Comparison of ENCODE assay signal across 19 cellular contexts in the genomic region with DNA sequence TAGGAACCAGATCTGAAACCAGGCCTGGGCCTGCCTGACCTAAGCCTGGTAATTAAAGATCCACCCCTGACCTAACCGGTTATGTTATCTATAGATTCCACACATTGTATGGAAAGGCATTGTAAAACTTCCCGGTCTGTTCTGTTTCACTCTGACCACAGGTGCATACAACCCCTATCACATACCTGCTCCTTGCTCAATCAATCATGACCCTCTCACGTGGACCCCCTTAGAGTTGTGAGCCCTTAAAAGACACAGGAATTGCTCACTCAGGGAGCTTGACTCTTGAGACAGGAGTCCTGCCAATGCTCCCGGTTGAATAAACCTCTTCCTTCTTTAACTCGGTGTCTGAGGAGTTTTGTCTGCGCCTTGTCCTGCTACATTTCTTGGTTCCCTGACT.
"Had no signal": no experiment of that assay in that cellular context is flagged by ENCODE, and none has a peak within 500 bp of the region (broad histone marks: within the 10 kb centered on the region; RNA-seq: fewer than 3 reads in every experiment).

No MANE protein-coding gene starts in this region.

- H3K9me3 ChIP-seq: gastrocnemius medialis, neutrophil, thoracic aorta, transverse colon had no signal

- H3K27me3 ChIP-seq: gastrocnemius medialis, neutrophil, sigmoid colon, stomach, transverse colon had no signal

- DNase-seq: cortex of kidney; effector memory CD4-positive, alpha-beta T cell; gastrocnemius medialis; heart right ventricle; hypothalamus; kidney glomerular epithelial cell; mammary epithelial cell; mucosa of descending colon; naive thymus-derived CD8-positive, alpha-beta T cell; sigmoid colon; stimulated activated CD4-positive, alpha-beta T cell treated with anti-CD3 and anti-CD28 coated beads, Interleukin-2, amount 100 ng/mL, for 24 hours; stimulated activated CD4-positive, alpha-beta T cell treated with anti-CD3 and anti-CD28 coated beads, Interleukin-4, amount 100 ng/mL, for 4 hours; stimulated activated naive CD4-positive, alpha-beta T cell; stomach; substantia nigra; transverse colon had no signal

- ATAC-seq: gastrocnemius medialis; heart right ventricle; mucosa of descending colon; naive thymus-derived CD8-positive, alpha-beta T cell had no signal

- H3K36me3 ChIP-seq: gastrocnemius medialis, heart right ventricle, neutrophil, sigmoid colon, stomach, thoracic aorta, transverse colon had no signal

- H3K27ac ChIP-seq: gastrocnemius medialis, heart right ventricle, neutrophil, sigmoid colon, stomach, thoracic aorta, transverse colon had no signal

- H3K4me3 ChIP-seq: gastrocnemius medialis, heart right ventricle, mucosa of descending colon, sigmoid colon, skin epidermis, stomach, thoracic aorta, transverse colon had no signal

- H3K4me1 ChIP-seq: gastrocnemius medialis, heart right ventricle, sigmoid colon, stomach, transverse colon had no signal
